ENCODE assay signal across 9 cellular contexts in genomic region chr1:46675549-46676314, GRCh38. TPM values are rescaled to one million over a fixed set of nuclear protein-coding genes. Genes with fewer than 3 reads are reported as not detected.
DNase-seq lines count a peak whose midpoint lies in the region; ATAC-seq and TF ChIP-seq lines count a peak whose summit lies in the region.
"Had no signal": no experiment of that assay in that cellular context is flagged by ENCODE, and none has a peak within 500 bp of the region (broad histone marks: within the 10 kb centered on the region; RNA-seq: fewer than 3 reads in every experiment).

No MANE protein-coding gene starts in this region.

- peaks cover 69% of the 10 kb centered on the region for H3K36me3 Mint-ChIP-seq in activated B cell treated with CpG ODN at 0.5 μM for 24 hours (ENCODE audit: low read depth)
- H3K36me3 Mint-ChIP-seq in natural killer cell: peaks cover 23% of the 10 kb centered on the region

- intact Hi-C loops in activated B cell treated with CpG ODN at 0.5 μM for 24 hours (cut with micrococcal nuclease) (no loop called here), natural killer cell (cut with micrococcal nuclease) (no loop called here)

- no peaks in the 10 kb centered on the region for H3K27me3 Mint-ChIP-seq in activated B cell treated with CpG ODN at 0.5 μM for 24 hours
- H3K27me3 Mint-ChIP-seq in natural killer cell (ENCODE audit: low read depth in 2 of 2): no peaks in the 10 kb centered on the region

- POLR2A ChIA-PET in activated B cell treated with CpG ODN at 0.5 μM for 24 hours (lab: Charles Lee): no interaction called here

- peak; percentile 70 to 71 for ATAC-seq in activated CD4-positive, CD25-positive, alpha-beta regulatory T cell treated with anti-CD3 and anti-CD28 coated beads, Interleukin-2, amount 50 U/mL, for 24 hours
- ATAC-seq in HG02759 (IDR thresholded peaks at IDR 0.05; ENCODE audit: unreplicated experiment): peak; percentile 64
- no peak for ATAC-seq in activated B cell treated with CpG ODN at 0.5 μM for 24 hours (ENCODE audit: low read depth)
- peak; percentile 59 to 90 (median 71) for ATAC-seq in natural killer cell

- TF ChIP-seq CTCF in activated B cell treated with CpG ODN at 0.5 μM for 24 hours (IDR thresholded peaks at IDR 0.05) (no peak), natural killer cell (IDR thresholded peaks at IDR 0.05) (no peak)

- H3K27ac Mint-ChIP-seq in activated B cell treated with CpG ODN at 0.5 μM for 24 hours: peak overlapping the region; percentile 69
- H3K27ac Mint-ChIP-seq in natural killer cell: peak overlapping the region; percentile 89 to 90

- CTCF ChIA-PET in activated B cell treated with CpG ODN at 0.5 μM for 24 hours (lab: Charles Lee): interaction anchor here (1.3 kb wide), 1 partner anchor 49 kb away, joined by 3 read pairs; no protein-coding TSS in a partner anchor

- H3K9me3 Mint-ChIP-seq in activated B cell treated with CpG ODN at 0.5 μM for 24 hours (no peaks in the 10 kb centered on the region), natural killer cell (no peaks in the 10 kb centered on the region)

- H3K4me1 Mint-ChIP-seq in activated B cell treated with CpG ODN at 0.5 μM for 24 hours: peaks cover 15% of the 10 kb centered on the region
- peaks cover 18% of the 10 kb centered on the region in 2 donors for H3K4me1 Mint-ChIP-seq in natural killer cell

- no peak overlapping the region for H3K4me3 Mint-ChIP-seq in activated B cell treated with CpG ODN at 0.5 μM for 24 hours
- peak overlapping the region; percentile 59 for H3K4me3 Mint-ChIP-seq in natural killer cell

- no peak for DNase-seq in activated CD4-positive, CD25-positive, alpha-beta regulatory T cell treated with anti-CD3 and anti-CD28 coated beads, Interleukin-2, amount 50 U/mL, for 72 hours
- no peak for DNase-seq in activated B cell treated with CpG ODN at 0.5 μM for 24 hours
- DNase-seq in natural killer cell: no peak
- no peak for DNase-seq in cortex of kidney (lab: John Stamatoyannopoulos, UW)
- no peak for DNase-seq in NK-92 (lab: John Stamatoyannopoulos, UW; ENCODE audit: unreplicated experiment)
- DNase-seq in OCI-M2 (lab: John Stamatoyannopoulos, UW; ENCODE audit: unreplicated experiment): no peak
- DNase-seq: KBM-7 had no signal

RNA-seq across cellular contexts. Expression of gene TEX38, which starts 4.1 kb away (rescaled TPM):
- not detected in 2 replicates for total RNA-seq in activated B cell treated with CpG ODN at 0.5 μM for 24 hours
- under 1 TPM in 2 of 3 donors, not detected in 1; 0.26 to 0.75 TPM for total RNA-seq in natural killer cell

RNA-seq across cellular contexts. Expression of gene ATPAF1, which starts 7.6 kb away (rescaled TPM):
- total RNA-seq in activated B cell treated with CpG ODN at 0.5 μM for 24 hours (21.2 and 24.5 TPM in 2 replicates), natural killer cell (10 to 100 TPM; 18.0 to 21.7 (median 19.0) TPM)

RNA-seq across cellular contexts. Expression of gene EFCAB14, which starts 43.2 kb away (rescaled TPM):
- total RNA-seq in activated B cell treated with CpG ODN at 0.5 μM for 24 hours: 70.2 and 79.8 TPM in 2 replicates
- total RNA-seq in natural killer cell: 100 to 1,000 TPM in 2 of 3 donors, 10 to 100 TPM in 1; 77.7 to 130 (median 119) TPM

RNA-seq across cellular contexts. Expression of gene MOB3C, which starts 59.1 kb away (rescaled TPM):
- total RNA-seq in activated B cell treated with CpG ODN at 0.5 μM for 24 hours (9.7 and 10.7 TPM in 2 replicates), natural killer cell (10 to 100 TPM; 16.7 to 25.1 (median 19.2) TPM)
